In genomic region chr10:34653530-34653929, GRCh38 we compare ENCODE assay signal across 2 cellular contexts.
TF ChIP-seq lines count a peak whose summit lies in the region.

No MANE protein-coding gene starts in this region.

TF ChIP-seq in GM23338, 12 proteins besides CTCF, POLR2A, EP300 and RAD21:
- no peak for TF ChIP-seq ZNF114 (CRISPR knock-in tag; IDR thresholded peaks at IDR 0.05)
- TF ChIP-seq STAT1 (IDR thresholded peaks at IDR 0.05; ENCODE audit: unreplicated experiment) = no peak
- TF ChIP-seq EZH2 (IDR thresholded peaks at IDR 0.05; ENCODE audit: low read depth, unreplicated experiment) = no peak
- TF ChIP-seq EZH2phosphoT487 (IDR thresholded peaks at IDR 0.05; ENCODE audit: unreplicated experiment) = no peak
- no peak for TF ChIP-seq ZNF331 (CRISPR knock-in tag; IDR thresholded peaks at IDR 0.05; ENCODE audit: low read depth)
- TF ChIP-seq ETS1 (IDR thresholded peaks at IDR 0.05) = no peak
- no peak for TF ChIP-seq CREB1 (CRISPR knock-in tag; IDR thresholded peaks at IDR 0.05; ENCODE audit: low read depth)
- no peak for TF ChIP-seq ZNF462 (CRISPR knock-in tag; IDR thresholded peaks at IDR 0.05)
- TF ChIP-seq JUNB (IDR thresholded peaks at IDR 0.05; ENCODE audit: unreplicated experiment) = no peak
- TF ChIP-seq, protein P1, sequence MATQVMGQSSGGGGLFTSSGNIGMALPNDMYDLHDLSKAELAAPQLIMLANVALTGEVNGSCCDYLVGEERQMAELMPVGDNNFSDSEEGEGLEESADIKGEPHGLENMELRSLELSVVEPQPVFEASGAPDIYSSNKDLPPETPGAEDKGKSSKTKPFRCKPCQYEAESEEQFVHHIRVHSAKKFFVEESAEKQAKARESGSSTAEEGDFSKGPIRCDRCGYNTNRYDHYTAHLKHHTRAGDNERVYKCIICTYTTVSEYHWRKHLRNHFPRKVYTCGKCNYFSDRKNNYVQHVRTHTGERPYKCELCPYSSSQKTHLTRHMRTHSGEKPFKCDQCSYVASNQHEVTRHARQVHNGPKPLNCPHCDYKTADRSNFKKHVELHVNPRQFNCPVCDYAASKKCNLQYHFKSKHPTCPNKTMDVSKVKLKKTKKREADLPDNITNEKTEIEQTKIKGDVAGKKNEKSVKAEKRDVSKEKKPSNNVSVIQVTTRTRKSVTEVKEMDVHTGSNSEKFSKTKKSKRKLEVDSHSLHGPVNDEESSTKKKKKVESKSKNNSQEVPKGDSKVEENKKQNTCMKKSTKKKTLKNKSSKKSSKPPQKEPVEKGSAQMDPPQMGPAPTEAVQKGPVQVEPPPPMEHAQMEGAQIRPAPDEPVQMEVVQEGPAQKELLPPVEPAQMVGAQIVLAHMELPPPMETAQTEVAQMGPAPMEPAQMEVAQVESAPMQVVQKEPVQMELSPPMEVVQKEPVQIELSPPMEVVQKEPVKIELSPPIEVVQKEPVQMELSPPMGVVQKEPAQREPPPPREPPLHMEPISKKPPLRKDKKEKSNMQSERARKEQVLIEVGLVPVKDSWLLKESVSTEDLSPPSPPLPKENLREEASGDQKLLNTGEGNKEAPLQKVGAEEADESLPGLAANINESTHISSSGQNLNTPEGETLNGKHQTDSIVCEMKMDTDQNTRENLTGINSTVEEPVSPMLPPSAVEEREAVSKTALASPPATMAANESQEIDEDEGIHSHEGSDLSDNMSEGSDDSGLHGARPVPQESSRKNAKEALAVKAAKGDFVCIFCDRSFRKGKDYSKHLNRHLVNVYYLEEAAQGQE (IDR thresholded peaks at IDR 0.05; ENCODE audit: unreplicated experiment) = no peak
- TF ChIP-seq POLR2AphosphoS5 (IDR thresholded peaks at IDR 0.05; ENCODE audit: low read depth) = no peak
- no peak for TF ChIP-seq NANOG (IDR thresholded peaks at IDR 0.05; ENCODE audit: borderline replicate concordance)
TF ChIP-seq in GM23338: peak in this region for 0.

TF ChIP-seq in H1, 55 proteins besides CTCF, POLR2A, EP300 and RAD21:
- TF ChIP-seq SIX5 (IDR thresholded peaks at IDR 0.05; ENCODE audit: low read depth, low read length) = no peak
- no peak for TF ChIP-seq CHD7 (IDR thresholded peaks at IDR 0.05; ENCODE audit: insufficient replicate concordance, low read length)
- TF ChIP-seq EZH2 (IDR thresholded peaks at IDR 0.05; ENCODE audit: low read depth, low read length, severe bottlenecking) = no peak
- TF ChIP-seq EGR1 (IDR thresholded peaks at IDR 0.05; ENCODE audit: borderline replicate concordance, low read depth, low read length) = no peak
- TF ChIP-seq PHF8 (conservative IDR thresholded peaks at IDR 0.05; ENCODE audit: low read depth, low read length) = no peak
- TF ChIP-seq, protein P2, sequence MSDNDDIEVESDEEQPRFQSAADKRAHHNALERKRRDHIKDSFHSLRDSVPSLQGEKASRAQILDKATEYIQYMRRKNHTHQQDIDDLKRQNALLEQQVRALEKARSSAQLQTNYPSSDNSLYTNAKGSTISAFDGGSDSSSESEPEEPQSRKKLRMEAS (IDR thresholded peaks at IDR 0.05) = no peak
- TF ChIP-seq CBX8 (IDR thresholded peaks at IDR 0.05; ENCODE audit: borderline replicate concordance, low read depth, low read length) = no peak
- no peak for TF ChIP-seq CTBP2 (IDR thresholded peaks at IDR 0.05; ENCODE audit: borderline replicate concordance, insufficient read depth, insufficient read length, low read length)
- no peak for TF ChIP-seq HDAC2 (IDR thresholded peaks at IDR 0.05; ENCODE audit: borderline replicate concordance in 1 of 2, low read depth in 2 of 2, low read length in 2 of 2)
- no peak for TF ChIP-seq SUZ12 (IDR thresholded peaks at IDR 0.05; ENCODE audit: low read length)
- TF ChIP-seq TCF12 (IDR thresholded peaks at IDR 0.05; ENCODE audit: low read depth, low read length) = no peak
- no peak for TF ChIP-seq SIN3A (conservative IDR thresholded peaks at IDR 0.05 in 1 of 2, IDR thresholded peaks at IDR 0.05 in 1 of 2; ENCODE audit: low read depth in 1 of 2, low read length in 2 of 2)
TF ChIP-seq in H1: peak in this region for 0.
